In the genomic region with DNA sequence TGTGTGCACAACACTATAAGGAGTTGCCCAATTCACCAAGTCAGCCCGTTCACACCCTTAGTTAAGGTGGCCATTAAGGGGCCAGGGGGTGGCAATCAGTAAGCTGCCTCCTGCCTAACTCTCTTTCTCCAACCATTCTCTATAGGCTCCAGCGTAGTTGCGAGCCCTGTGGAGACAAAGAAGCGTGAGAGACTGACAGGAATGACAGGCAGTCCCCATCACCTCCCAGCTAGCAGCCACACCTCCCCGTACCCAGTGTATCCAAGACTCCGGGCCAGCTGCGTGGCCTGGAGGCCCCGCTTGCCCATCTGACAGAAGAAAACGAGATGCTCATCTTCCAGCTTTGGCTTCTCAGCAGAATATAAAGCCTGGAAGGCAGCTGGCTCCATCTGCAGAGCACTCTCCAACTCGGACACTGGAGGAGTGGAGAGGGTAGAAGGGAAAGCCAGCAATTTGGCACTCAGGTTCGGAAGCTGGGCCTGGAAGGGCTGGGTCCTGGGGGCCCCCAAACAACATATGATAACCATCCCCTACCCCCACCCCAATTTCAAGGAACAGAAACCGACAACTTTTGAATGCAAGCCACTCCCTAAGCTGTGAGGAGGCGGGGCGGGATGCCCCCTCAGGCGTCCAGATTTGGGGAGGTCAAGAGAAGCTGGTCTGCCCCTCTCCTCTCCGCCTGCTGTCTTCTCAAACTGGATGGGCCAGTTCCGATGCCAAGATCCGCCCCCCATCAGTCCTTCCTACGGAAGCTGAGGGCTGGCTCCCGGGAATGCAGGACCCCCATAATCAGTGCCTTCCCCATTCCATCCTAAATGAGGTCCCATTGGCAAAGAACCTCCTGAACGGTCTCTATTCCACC, we compare ENCODE assay signal across 9 cellular contexts. TPM values are rescaled to one million over a fixed set of nuclear protein-coding genes. Genes with fewer than 3 reads are reported as not detected.
DNase-seq lines count a peak whose midpoint lies in the region; ATAC-seq, FAIRE-seq and TF ChIP-seq lines count a peak whose summit lies in the region.
"Had no signal": no experiment of that assay in that cellular context is flagged by ENCODE, and none has a peak within 500 bp of the region (broad histone marks: within the 10 kb centered on the region; RNA-seq: fewer than 3 reads in every experiment).

No MANE protein-coding gene starts in this region.

- POLR2A ChIA-PET in GM12878 (lab: Charles Lee) = interaction anchor here (0.5 to 2.2 kb wide), 11 partner anchors 9 to 330 kb away, joined by 3 to 21 read pairs (median 4); a partner anchor contains a TSS

- DNase-seq in activated CD8-positive, alpha-beta memory T cell treated with anti-CD3 and anti-CD28 coated beads, Interleukin-2, amount 10 ng/mL, durations not matched to agents 7 days and 5 days = no peak
- DNase-seq in activated CD8-positive, alpha-beta memory T cell treated with anti-CD3 and anti-CD28 coated beads, Interleukin-2, amount 50 U/mL, for 4 hours = no peak
- DNase-seq in GM12878 (ENCODE audit: low read depth, low spot score) (no peak), lower leg skin (ENCODE audit: low spot score in 2 of 2) (no peak), transverse colon (peak; percentile 61), HCEC 1CT (no peak), GM13977 (ENCODE audit: low spot score) (no peak), ecto neural progenitor cell (ENCODE audit: low spot score) (no peak)

- ATAC-seq in activated CD8-positive, alpha-beta memory T cell treated with anti-CD3 and anti-CD28 coated beads, Interleukin-2, amount 10 ng/mL, durations not matched to agents 7 days and 5 days = no peak
- peak; percentile 4; the same call in 1 of the 3 replicates for ATAC-seq in GM12878

- H3K36me3 Mint-ChIP-seq in activated CD8-positive, alpha-beta memory T cell treated with anti-CD3 and anti-CD28 coated beads, Interleukin-2, amount 10 ng/mL, durations not matched to agents 7 days and 5 days = peaks cover 37% of the 10 kb centered on the region

- H3K79me2 ChIP-seq in GM12878 (ENCODE audit: control insufficient read depth, insufficient read depth, low read length) = peaks cover 7% of the 10 kb centered on the region

- TF ChIP-seq EP300 in GM12878 (IDR thresholded peaks at IDR 0.05; ENCODE audit: borderline replicate concordance in 1 of 2, control insufficient read depth in 1 of 2, low read depth in 2 of 2, low read length in 2 of 2) (no peak), transverse colon (IDR thresholded peaks at IDR 0.05; ENCODE audit: low read depth) (no peak)

- no peak for FAIRE-seq in GM12878 (lab: Jason Lieb, UNC)

- CTCF ChIA-PET in activated CD8-positive, alpha-beta memory T cell treated with anti-CD3 and anti-CD28 coated beads, Interleukin-2, amount 10 ng/mL, durations not matched to agents 7 days and 5 days (lab: Charles Lee) = interaction anchor here (0.7 to 3.7 kb wide), 18 partner anchors 10 to 344 kb away, joined by 3 to 20 read pairs (median 4); a partner anchor contains a TSS
- CTCF ChIA-PET in GM12878 (lab: Yijun Ruan, JAX) = interaction anchor here (0.9 to 11.1 kb wide), 10 partner anchors 9 to 118 kb away, joined by 3 to 181 read pairs (median 10); a partner anchor contains a TSS

- H3K4me2 ChIP-seq in GM12878 (ENCODE audit: control insufficient read depth, insufficient read depth) = peak overlapping the region; percentile 57

- H3K36me3 ChIP-seq in GM12878 (ENCODE audit: control insufficient read depth in 2 of 2, insufficient read depth in 2 of 2, low read length in 1 of 2) (peaks cover 22 to 29% of the 10 kb centered on the region in 2 experiments), transverse colon (peaks cover 0 to 25% (median 6%) of the 10 kb centered on the region in 4 donors)

- H3K9me3 ChIP-seq in GM12878 (replicated peaks; ENCODE audit: control insufficient read depth, insufficient read depth, low read length) (no peaks in the 10 kb centered on the region), transverse colon (no peaks in the 10 kb centered on the region)

- peak overlapping the region; percentile 90 for H3K27ac Mint-ChIP-seq in activated CD8-positive, alpha-beta memory T cell treated with anti-CD3 and anti-CD28 coated beads, Interleukin-2, amount 10 ng/mL, durations not matched to agents 7 days and 5 days

- H3K27ac ChIP-seq in GM12878 (ENCODE audit: control insufficient read depth, insufficient read depth) (peak overlapping the region; percentile 69), transverse colon (peak overlapping the region; percentile 84 to 92 (median 86))

- 61% methylated on average over 21 of the region's 21 CpGs for WGBS in GM12878 (ENCODE audit: insufficient coverage, insufficient replicate concordance, low lambda C conversion rate, missing lambda C conversion rate)
- WGBS in lower leg skin, 2 donors = 50 to 56% methylated on average over 21 of the region's 21 CpGs
- whole genome bisulfite sequencing in transverse colon (ENCODE audit: low coverage in 1 of 2), 2 donors = 32 to 40% methylated on average over 4 to 20 of the region's 21 CpGs

- H3K9ac ChIP-seq in GM12878 (ENCODE audit: control insufficient read depth, insufficient read depth, low read length) = peak overlapping the region; percentile 41

- TF ChIP-seq POLR2A in GM12878 (IDR thresholded peaks at IDR 0.05; ENCODE audit: low read depth, low read length) = no peak; the same call in 1 of the 2 replicates
- no peak for TF ChIP-seq POLR2A in lower leg skin (IDR thresholded peaks at IDR 0.05)
- TF ChIP-seq POLR2A in transverse colon (IDR thresholded peaks at IDR 0.05) = no peak

- H3K27me3 ChIP-seq in GM12878 (replicated peaks in 1 of 2; ENCODE audit: control insufficient read depth in 2 of 2, insufficient read depth in 2 of 2, low read length in 1 of 2) = no peaks in the 10 kb centered on the region
- no peaks in the 10 kb centered on the region for H3K27me3 ChIP-seq in transverse colon

- TF ChIP-seq CTCF in GM12878 (IDR thresholded peaks at IDR 0.05 in 2 of 3, conservative IDR thresholded peaks at IDR 0.05 in 1 of 3; ENCODE audit: control insufficient read depth in 2 of 3, extremely low read depth in 1 of 3, insufficient read depth in 1 of 3, low read depth in 3 of 3, low read length in 3 of 3) (no peak), lower leg skin (IDR thresholded peaks at IDR 0.05) (no peak), transverse colon (IDR thresholded peaks at IDR 0.05) (no peak), GM13977 (IDR thresholded peaks at IDR 0.05; ENCODE audit: extremely low read depth, insufficient read depth, missing control alignments) (no peak)

- no peaks in the 10 kb centered on the region for H4K20me1 ChIP-seq in GM12878 (ENCODE audit: control insufficient read depth, insufficient read depth)

- no peaks in the 10 kb centered on the region for H3K27me3 Mint-ChIP-seq in activated CD8-positive, alpha-beta memory T cell treated with anti-CD3 and anti-CD28 coated beads, Interleukin-2, amount 10 ng/mL, durations not matched to agents 7 days and 5 days

- SMC1A ChIA-PET in GM12878 (lab: Charles Lee; ENCODE audit: uncharacterized antibody, unreplicated experiment) = interaction anchor here (0.8 to 6.3 kb wide), 8 partner anchors 9 to 84 kb away, joined by 3 to 51 read pairs (median 4); a partner anchor contains a TSS

- H3K4me3 Mint-ChIP-seq in activated CD8-positive, alpha-beta memory T cell treated with anti-CD3 and anti-CD28 coated beads, Interleukin-2, amount 10 ng/mL, durations not matched to agents 7 days and 5 days = peak overlapping the region; percentile 84

- in situ Hi-C loops in GM12878 (cut with MboI) = no loop called here
- in situ Hi-C loops in transverse colon (cut with MboI; ENCODE audit: low pct_ligation_motif_present in 1 of 4, low pct_unique_long_range_greater_than_20kb in 1 of 4, low sequenced_read_pairs in 3 of 4) = no loop called here
- in situ Hi-C loops in GM13977 (cut with MboI; ENCODE audit: low pct_unique_long_range_greater_than_20kb, low sequenced_read_pairs, unreplicated experiment) = no loop called here

- H3K4me1 Mint-ChIP-seq in activated CD8-positive, alpha-beta memory T cell treated with anti-CD3 and anti-CD28 coated beads, Interleukin-2, amount 10 ng/mL, durations not matched to agents 7 days and 5 days = peaks cover 45% of the 10 kb centered on the region

- intact Hi-C loops in GM12878 (cut with micrococcal nuclease; ENCODE audit: unreplicated experiment) (no loop called here), lower leg skin (cut with DNase I; ENCODE audit: low total_unique reads) (no loop called here), transverse colon (cut with DNase I; ENCODE audit: low total_unique reads) (no loop called here)

- H3K4me1 ChIP-seq in GM12878 (ENCODE audit: control insufficient read depth, insufficient read depth, low read length) (peaks cover 12% of the 10 kb centered on the region), transverse colon (peaks cover 0 to 26% (median 21%) of the 10 kb centered on the region in 4 donors)

- no peaks in the 10 kb centered on the region for H3K9me3 Mint-ChIP-seq in activated CD8-positive, alpha-beta memory T cell treated with anti-CD3 and anti-CD28 coated beads, Interleukin-2, amount 10 ng/mL, durations not matched to agents 7 days and 5 days (ENCODE audit: low read depth)

- no peak for TF ChIP-seq RAD21 in GM12878 (IDR thresholded peaks at IDR 0.05; ENCODE audit: insufficient read depth, low read depth, low read length)

- no TSS peak for BruUV-seq in GM12878 (replicated peaks; lab: Mats Ljungman, UMichigan)

- no peak overlapping the region for H2AFZ ChIP-seq in GM12878 (ENCODE audit: control insufficient read depth, low read depth, low read length)

- RAD21 ChIA-PET in GM12878 (lab: Charles Lee; ENCODE audit: unreplicated experiment) = interaction anchor here (1.0 to 4.2 kb wide), 9 partner anchors 9 to 59 kb away, joined by 3 to 22 read pairs (median 9); a partner anchor contains a TSS

- H3K4me3 ChIP-seq in GM12878 (peak overlapping the region; percentile 87), lower leg skin (ENCODE audit: low read depth, poor library complexity, severe bottlenecking) (peak overlapping the region; percentile 56), transverse colon (peak overlapping the region; percentile 41 to 74 (median 48))

RNA-seq across cellular contexts. Expression of a gene that starts 0.9 kb away (rescaled TPM):
- total RNA-seq in activated CD8-positive, alpha-beta memory T cell treated with anti-CD3 and anti-CD28 coated beads, Interleukin-2, amount 10 ng/mL, durations not matched to agents 7 days and 5 days = 10 to 100 TPM; 62.8 TPM
- total RNA-seq in GM12878 (2013; cell fraction: nucleolus; rRNA removed) = 26.3 and 40.4 TPM in 2 replicates
- total RNA-seq in GM12878 (2014; rRNA removed) (72.2 and 72.7 TPM in 2 replicates), GM12878 (2014; rRNA removed; fragmentation: Illumina TruSeq; extraction: Trizol) (37.6 and 38.4 TPM in 2 replicates), GM12878 (2021) (43.2 and 49.0 TPM in 2 replicates), lower leg skin (100 to 1,000 TPM in 3 of 4 donors, 10 to 100 TPM in 1; 94.9 to 136 (median 107) TPM), transverse colon (100 to 1,000 TPM; 104 to 224 (median 191) TPM)
- 21.8 TPM for polyA plus RNA-seq in GM12878 (2011; ENCODE audit: low read depth)
- polyA plus RNA-seq in GM12878 (2011; rRNA removed) (65.8 and 82.6 TPM in 2 replicates), GM12878 (2014; fragmentation: Illumina TruSeq; extraction: Trizol) (14.5 and 33.3 TPM in 2 replicates), GM12878 (2014; fragmentation: Nextera tagmentation; extraction: Ambion mirVana) (100 to 1,000 TPM; 102 to 145 TPM), GM12878 (2014; rRNA removed) (96.1 and 99.1 TPM in 2 replicates), GM12878 (2016; fragmentation: Nextera tagmentation; extraction: Ambion mirVana) (100 to 1,000 TPM; 100 to 118 TPM)
- 125 and 132 TPM in 2 replicates for polyA plus RNA-seq in GM12878 (2011; cell fraction: cytosol; rRNA removed)
- 76.3 and 99.1 TPM in 2 replicates for polyA plus RNA-seq in GM12878 (2011; cell fraction: nucleus; rRNA removed)
- polyA plus RNA-seq in GM12878 (2012) = 64.2 and 75.4 TPM in 2 replicates
- 6.6 and 20.1 TPM in 2 replicates for polyA minus RNA-seq in GM12878 (2011; rRNA and poly(A)+ RNA removed)
- polyA minus RNA-seq in GM12878 (2011; cell fraction: cytosol; rRNA and poly(A)+ RNA removed) = 6.7 and 9.0 TPM in 2 replicates
- 13.1 and 18.8 TPM in 2 replicates for polyA minus RNA-seq in GM12878 (2011; cell fraction: nucleus; rRNA and poly(A)+ RNA removed)

RNA-seq across cellular contexts. Expression of a gene that starts 7.9 kb away (rescaled TPM):
- 10 to 100 TPM; 75.4 to 90.1 TPM for total RNA-seq in activated CD8-positive, alpha-beta memory T cell treated with anti-CD3 and anti-CD28 coated beads, Interleukin-2, amount 10 ng/mL, durations not matched to agents 7 days and 5 days
- 32.1 and 38.7 TPM in 2 replicates for total RNA-seq in GM12878 (2013; cell fraction: nucleolus; rRNA removed)
- total RNA-seq in GM12878 (2014; rRNA removed) (90.2 and 92.1 TPM in 2 replicates), GM12878 (2014; rRNA removed; fragmentation: Illumina TruSeq; extraction: Trizol) (61.4 and 65.1 TPM in 2 replicates), GM12878 (2021) (60.3 and 65.8 TPM in 2 replicates), lower leg skin (10 to 100 TPM; 35.3 to 59.4 (median 43.3) TPM), transverse colon (10 to 100 TPM; 34.4 to 78.2 (median 64.9) TPM)
- polyA plus RNA-seq in GM12878 (2011; ENCODE audit: low read depth) = 54.0 TPM
- polyA plus RNA-seq in GM12878 (2011; rRNA removed) (33.8 and 46.0 TPM in 2 replicates), GM12878 (2014; fragmentation: Illumina TruSeq; extraction: Trizol) (50.5 and 60.9 TPM in 2 replicates), GM12878 (2014; fragmentation: Nextera tagmentation; extraction: Ambion mirVana) (10 to 100 TPM in 1 of 2 experiments, 1 to 10 TPM in 1; 9.4 to 26.3 TPM), GM12878 (2014; rRNA removed) (72.6 and 72.8 TPM in 2 replicates), GM12878 (2016; fragmentation: Nextera tagmentation; extraction: Ambion mirVana) (10 to 100 TPM; 11.5 to 23.1 TPM)
- polyA plus RNA-seq in GM12878 (2011; cell fraction: cytosol; rRNA removed) = 55.7 and 71.7 TPM in 2 replicates
- polyA plus RNA-seq in GM12878 (2011; cell fraction: nucleus; rRNA removed) = 153 and 160 TPM in 2 replicates
- 42.5 and 67.5 TPM in 2 replicates for polyA plus RNA-seq in GM12878 (2012)
- 149 and 171 TPM in 2 replicates for polyA minus RNA-seq in GM12878 (2011; rRNA and poly(A)+ RNA removed)
- 31.5 and 32.7 TPM in 2 replicates for polyA minus RNA-seq in GM12878 (2011; cell fraction: cytosol; rRNA and poly(A)+ RNA removed)
- polyA minus RNA-seq in GM12878 (2011; cell fraction: nucleus; rRNA and poly(A)+ RNA removed) = 24.2 and 34.1 TPM in 2 replicates

RNA-seq across cellular contexts. Expression of a gene that starts 16.9 kb away (rescaled TPM):
- total RNA-seq in activated CD8-positive, alpha-beta memory T cell treated with anti-CD3 and anti-CD28 coated beads, Interleukin-2, amount 10 ng/mL, durations not matched to agents 7 days and 5 days = 10 to 100 TPM; 13.5 to 14.0 TPM
- 90.7 and 115 TPM in 2 replicates for total RNA-seq in GM12878 (2013; cell fraction: nucleolus; rRNA removed)
- total RNA-seq in GM12878 (2014; rRNA removed) (23.7 and 33.2 TPM in 2 replicates), GM12878 (2014; rRNA removed; fragmentation: Illumina TruSeq; extraction: Trizol) (29.5 and 31.9 TPM in 2 replicates), GM12878 (2021) (29.8 and 33.2 TPM in 2 replicates), lower leg skin (100 to 1,000 TPM in 2 of 4 donors, 10 to 100 TPM in 2; 68.4 to 125 (median 97.5) TPM), transverse colon (100 to 1,000 TPM in 2 of 4 donors, 10 to 100 TPM in 2; 91.7 to 126 (median 105) TPM)
- 18.2 TPM for polyA plus RNA-seq in GM12878 (2011; ENCODE audit: low read depth)
- polyA plus RNA-seq in GM12878 (2011; rRNA removed) (51.8 and 80.9 TPM in 2 replicates), GM12878 (2014; fragmentation: Illumina TruSeq; extraction: Trizol) (54.5 and 71.7 TPM in 2 replicates), GM12878 (2014; fragmentation: Nextera tagmentation; extraction: Ambion mirVana) (10 to 100 TPM; 15.3 TPM), GM12878 (2014; rRNA removed) (21.0 and 23.4 TPM in 2 replicates), GM12878 (2016; fragmentation: Nextera tagmentation; extraction: Ambion mirVana) (10 to 100 TPM; 21.3 to 24.9 TPM)
- 63.3 and 86.3 TPM in 2 replicates for polyA plus RNA-seq in GM12878 (2011; cell fraction: cytosol; rRNA removed)
- 29.5 and 52.8 TPM in 2 replicates for polyA plus RNA-seq in GM12878 (2011; cell fraction: nucleus; rRNA removed)
- 27.6 and 42.8 TPM in 2 replicates for polyA plus RNA-seq in GM12878 (2012)
- 82.5 and 112 TPM in 2 replicates for polyA minus RNA-seq in GM12878 (2011; rRNA and poly(A)+ RNA removed)
- polyA minus RNA-seq in GM12878 (2011; cell fraction: cytosol; rRNA and poly(A)+ RNA removed) = 13.3 and 16.4 TPM in 2 replicates
- polyA minus RNA-seq in GM12878 (2011; cell fraction: nucleus; rRNA and poly(A)+ RNA removed) = 10.6 and 12.9 TPM in 2 replicates

RNA-seq across cellular contexts. Expression of a gene that starts 31.8 kb away (rescaled TPM):
- 100 to 1,000 TPM; 260 to 273 TPM for total RNA-seq in activated CD8-positive, alpha-beta memory T cell treated with anti-CD3 and anti-CD28 coated beads, Interleukin-2, amount 10 ng/mL, durations not matched to agents 7 days and 5 days
- total RNA-seq in GM12878 (2013; cell fraction: nucleolus; rRNA removed) = 49.9 and 52.0 TPM in 2 replicates
- 64.8 and 72.0 TPM in 2 replicates for total RNA-seq in GM12878 (2014; rRNA removed)
- total RNA-seq in GM12878 (2014; rRNA removed; fragmentation: Illumina TruSeq; extraction: Trizol) = 78.5 and 78.9 TPM in 2 replicates
- total RNA-seq in GM12878 (2021) = 136 and 143 TPM in 2 replicates
- 51.5 TPM for polyA plus RNA-seq in GM12878 (2011; ENCODE audit: low read depth)
- polyA plus RNA-seq in GM12878 (2011; rRNA removed) = 68.3 and 90.2 TPM in 2 replicates
- 120 and 128 TPM in 2 replicates for polyA plus RNA-seq in GM12878 (2011; cell fraction: cytosol; rRNA removed)
- 83.8 and 88.7 TPM in 2 replicates for polyA plus RNA-seq in GM12878 (2011; cell fraction: nucleus; rRNA removed)
- 86.4 and 90.3 TPM in 2 replicates for polyA plus RNA-seq in GM12878 (2012)
- 74.3 and 94.1 TPM in 2 replicates for polyA plus RNA-seq in GM12878 (2014; fragmentation: Illumina TruSeq; extraction: Trizol)
- 10 to 100 TPM; 12.9 to 20.9 TPM for polyA plus RNA-seq in GM12878 (2014; fragmentation: Nextera tagmentation; extraction: Ambion mirVana)
- polyA plus RNA-seq in GM12878 (2014; rRNA removed) = 81.9 and 86.9 TPM in 2 replicates
- 10 to 100 TPM; 64.1 to 74.0 TPM for polyA plus RNA-seq in GM12878 (2016; fragmentation: Nextera tagmentation; extraction: Ambion mirVana)
- polyA minus RNA-seq in GM12878 (2011; rRNA and poly(A)+ RNA removed) = 65.2 and 132 TPM in 2 replicates
- 46.4 and 49.8 TPM in 2 replicates for polyA minus RNA-seq in GM12878 (2011; cell fraction: cytosol; rRNA and poly(A)+ RNA removed)
- 23.0 and 35.9 TPM in 2 replicates for polyA minus RNA-seq in GM12878 (2011; cell fraction: nucleus; rRNA and poly(A)+ RNA removed)
- total RNA-seq in lower leg skin = 10 to 100 TPM in 2 of 4 donors, 1 to 10 TPM in 2; 8.5 to 14.8 (median 9.9) TPM
- total RNA-seq in transverse colon = 10 to 100 TPM in 1 of 4 donors, 1 to 10 TPM in 2, under 1 TPM in 1; 0.60 to 11.0 (median 4.4) TPM
- polyA plus RNA-seq: BJ had no signal

RNA-seq across cellular contexts. Expression of a gene that starts 51.5 kb away (rescaled TPM):
- total RNA-seq in activated CD8-positive, alpha-beta memory T cell treated with anti-CD3 and anti-CD28 coated beads, Interleukin-2, amount 10 ng/mL, durations not matched to agents 7 days and 5 days = under 1 TPM; 0.12 TPM
- total RNA-seq in GM12878 (2013; cell fraction: nucleolus; rRNA removed) = not detected in 2 replicates
- 2.5 and 2.8 TPM in 2 replicates for total RNA-seq in GM12878 (2014; rRNA removed)
- total RNA-seq in GM12878 (2014; rRNA removed; fragmentation: Illumina TruSeq; extraction: Trizol) = 3.1 and 3.3 TPM in 2 replicates
- 4.0 and 5.6 TPM in 2 replicates for total RNA-seq in GM12878 (2021)
- 3.0 TPM for polyA plus RNA-seq in GM12878 (2011; ENCODE audit: low read depth)
- 7.5 and 8.7 TPM in 2 replicates for polyA plus RNA-seq in GM12878 (2011; rRNA removed)
- polyA plus RNA-seq in GM12878 (2011; cell fraction: cytosol; rRNA removed) = 6.4 and 9.5 TPM in 2 replicates
- polyA plus RNA-seq in GM12878 (2011; cell fraction: nucleus; rRNA removed) = 5.1 and 6.9 TPM in 2 replicates
- polyA plus RNA-seq in GM12878 (2012) = 2.3 and 3.2 TPM in 2 replicates
- 2.6 and 4.5 TPM in 2 replicates for polyA plus RNA-seq in GM12878 (2014; fragmentation: Illumina TruSeq; extraction: Trizol)
- 1 to 10 TPM; 3.2 to 3.5 TPM for polyA plus RNA-seq in GM12878 (2014; fragmentation: Nextera tagmentation; extraction: Ambion mirVana)
- polyA plus RNA-seq in GM12878 (2014; rRNA removed) = 3.4 TPM in 2 replicates
- 1 to 10 TPM; 6.9 to 8.3 TPM for polyA plus RNA-seq in GM12878 (2016; fragmentation: Nextera tagmentation; extraction: Ambion mirVana)
- polyA minus RNA-seq in GM12878 (2011; rRNA and poly(A)+ RNA removed) = 14.3 and 18.7 TPM in 2 replicates
- polyA minus RNA-seq in GM12878 (2011; cell fraction: cytosol; rRNA and poly(A)+ RNA removed) = 2.3 and 4.4 TPM in 2 replicates
- polyA minus RNA-seq in GM12878 (2011; cell fraction: nucleus; rRNA and poly(A)+ RNA removed) = 2.3 and 5.5 TPM in 2 replicates
- 100 to 1,000 TPM; 176 to 239 (median 208) TPM for total RNA-seq in lower leg skin
- 1 to 10 TPM in 1 of 4 donors, under 1 TPM in 2, not detected in 1; 0.37 to 4.0 (median 0.82) TPM for total RNA-seq in transverse colon
- polyA plus RNA-seq: BJ had no signal
